In the genomic region with DNA sequence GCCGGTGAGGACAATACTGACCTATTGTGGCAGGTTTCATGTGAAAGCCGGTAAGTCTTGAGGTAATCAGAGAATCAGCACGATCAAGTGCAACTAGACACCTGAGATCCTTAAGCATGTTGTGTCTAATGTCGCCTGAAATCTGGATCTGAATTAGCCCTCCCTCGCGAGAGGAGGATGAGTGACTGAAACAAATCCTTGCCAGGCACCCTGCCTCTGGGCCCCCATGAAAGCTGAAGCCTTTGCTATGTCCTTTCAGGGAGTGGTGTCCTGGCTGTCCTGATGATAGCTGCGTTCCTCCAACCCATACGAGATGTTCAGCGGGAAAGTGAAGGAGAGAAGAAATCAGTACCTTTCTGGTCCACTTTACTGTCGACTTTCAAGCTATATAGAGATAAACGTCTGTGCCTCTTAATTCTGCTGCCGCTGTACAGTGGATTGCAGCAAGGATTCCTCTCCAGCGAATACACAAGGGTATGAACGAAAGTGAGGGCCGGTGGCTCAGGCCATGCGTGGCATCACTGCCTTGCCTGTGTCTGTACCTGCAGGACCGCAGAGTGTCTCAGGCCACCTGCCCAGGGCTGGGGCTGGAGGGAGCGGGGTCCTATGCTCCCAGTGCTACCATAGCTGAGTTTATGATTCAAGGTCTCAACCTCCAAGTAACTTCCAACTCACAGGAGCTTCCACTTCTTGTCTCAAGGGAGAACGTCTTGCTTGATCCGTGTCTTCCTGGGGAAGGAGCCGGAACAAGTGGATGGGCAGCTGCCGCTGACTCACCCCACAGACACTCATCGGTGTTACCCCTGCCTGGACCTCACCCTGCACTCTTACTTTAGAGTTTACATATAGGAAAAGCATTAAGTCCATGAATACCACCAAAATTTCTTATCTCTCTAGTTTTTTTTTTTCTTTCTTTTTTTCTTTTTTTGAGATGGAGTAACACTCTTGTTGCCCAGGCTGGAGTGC, we compare ENCODE assay signal across 1 cellular context.
TF ChIP-seq lines count a peak whose summit lies in the region.

No MANE protein-coding gene starts in this region.

TF ChIP-seq in HepG2, 621 proteins besides CTCF, POLR2A, EP300 and RAD21:
- TF ChIP-seq ZMYM4 (CRISPR knock-in tag; IDR thresholded peaks at IDR 0.05) (peak; percentile 32; the same call in 1 of the 2 replicates), ZNF143 (CRISPR knock-in tag; IDR thresholded peaks at IDR 0.05) (no peak), SALL1 (CRISPR knock-in tag; IDR thresholded peaks at IDR 0.05) (0 out of 2 replicates have a peak, but pooled peaks have one; percentile 18), FOXO4 (CRISPR knock-in tag; conservative IDR thresholded peaks at IDR 0.05) (0 out of 2 replicates have a peak, but pooled peaks have one; percentile 69), ZBTB38 (CRISPR knock-in tag; IDR thresholded peaks at IDR 0.05) (peak; percentile 76), NCOA1 (CRISPR knock-in tag; IDR thresholded peaks at IDR 0.05) (peak; percentile 49; the same call in 1 of the 2 replicates), ZNF687 (CRISPR knock-in tag; IDR thresholded peaks at IDR 0.05) (peak; percentile 26; the same call in 1 of the 2 replicates), ZNF672 (CRISPR knock-in tag; IDR thresholded peaks at IDR 0.05) (no peak)
- TF ChIP-seq, protein P1, sequence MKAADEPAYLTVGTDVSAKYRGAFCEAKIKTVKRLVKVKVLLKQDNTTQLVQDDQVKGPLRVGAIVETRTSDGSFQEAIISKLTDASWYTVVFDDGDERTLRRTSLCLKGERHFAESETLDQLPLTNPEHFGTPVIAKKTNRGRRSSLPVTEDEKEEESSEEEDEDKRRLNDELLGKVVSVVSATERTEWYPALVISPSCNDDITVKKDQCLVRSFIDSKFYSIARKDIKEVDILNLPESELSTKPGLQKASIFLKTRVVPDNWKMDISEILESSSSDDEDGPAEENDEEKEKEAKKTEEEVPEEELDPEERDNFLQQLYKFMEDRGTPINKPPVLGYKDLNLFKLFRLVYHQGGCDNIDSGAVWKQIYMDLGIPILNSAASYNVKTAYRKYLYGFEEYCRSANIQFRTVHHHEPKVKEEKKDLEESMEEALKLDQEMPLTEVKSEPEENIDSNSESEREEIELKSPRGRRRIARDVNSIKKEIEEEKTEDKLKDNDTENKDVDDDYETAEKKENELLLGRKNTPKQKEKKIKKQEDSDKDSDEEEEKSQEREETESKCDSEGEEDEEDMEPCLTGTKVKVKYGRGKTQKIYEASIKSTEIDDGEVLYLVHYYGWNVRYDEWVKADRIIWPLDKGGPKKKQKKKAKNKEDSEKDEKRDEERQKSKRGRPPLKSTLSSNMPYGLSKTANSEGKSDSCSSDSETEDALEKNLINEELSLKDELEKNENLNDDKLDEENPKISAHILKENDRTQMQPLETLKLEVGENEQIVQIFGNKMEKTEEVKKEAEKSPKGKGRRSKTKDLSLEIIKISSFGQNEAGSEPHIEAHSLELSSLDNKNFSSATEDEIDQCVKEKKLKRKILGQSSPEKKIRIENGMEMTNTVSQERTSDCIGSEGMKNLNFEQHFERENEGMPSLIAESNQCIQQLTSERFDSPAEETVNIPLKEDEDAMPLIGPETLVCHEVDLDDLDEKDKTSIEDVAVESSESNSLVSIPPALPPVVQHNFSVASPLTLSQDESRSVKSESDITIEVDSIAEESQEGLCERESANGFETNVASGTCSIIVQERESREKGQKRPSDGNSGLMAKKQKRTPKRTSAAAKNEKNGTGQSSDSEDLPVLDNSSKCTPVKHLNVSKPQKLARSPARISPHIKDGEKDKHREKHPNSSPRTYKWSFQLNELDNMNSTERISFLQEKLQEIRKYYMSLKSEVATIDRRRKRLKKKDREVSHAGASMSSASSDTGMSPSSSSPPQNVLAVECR (CRISPR knock-in tag; IDR thresholded peaks at IDR 0.05; ENCODE audit: borderline replicate concordance), result 0 out of 2 replicates have a peak, but pooled peaks have one; percentile 15
TF ChIP-seq in HepG2: peak in this region for 7.
